Comparison of ENCODE assay signal across 25 cellular contexts in genomic region chr20:58971429-58971828, GRCh38. TPM values are rescaled to one million over a fixed set of nuclear protein-coding genes. Genes with fewer than 3 reads are reported as not detected.
"Had no signal": no experiment of that assay in that cellular context is flagged by ENCODE, and none has a peak within 500 bp of the region (broad histone marks: within the 10 kb centered on the region; RNA-seq: fewer than 3 reads in every experiment).

No MANE protein-coding gene starts in this region.

- H3K27me3 Mint-ChIP-seq: memory B cell; naive thymus-derived CD8-positive, alpha-beta T cell; progenitor cell of endocrine pancreas; stimulated activated memory B cell treated with anti-CD40 and anti-IgM and Interleukin-4, amounts not matched to agents 10 μg/mL and 1 μg/mL and 100 μg/mL, for 72 hours had no signal

- H3K27ac Mint-ChIP-seq: memory B cell; nephron; progenitor cell of endocrine pancreas; stimulated activated memory B cell treated with anti-CD40 and anti-IgM and Interleukin-4, amounts not matched to agents 10 μg/mL and 1 μg/mL and 100 μg/mL, for 72 hours; stimulated activated naive CD8-positive, alpha-beta T cell treated with anti-CD3 and anti-CD28 coated beads, Interleukin-15, amount 100 ng/mL, for 72 hours; type B pancreatic cell had no signal

- H3K4me1 ChIP-seq: left ventricle myocardium inferior, right atrium auricular region, right lobe of liver, tibial nerve, uterus had no signal

- H3K4me2 ChIP-seq: smooth muscle cell had no signal

- H3K4me3 ChIP-seq: left ventricle myocardium inferior, lung, ovary, right atrium auricular region, right lobe of liver, smooth muscle cell, tibial nerve, uterus had no signal

- H3K36me3 Mint-ChIP-seq: memory B cell, type B pancreatic cell had no signal

- H3K9me3 ChIP-seq: ovary had no signal

- DNase-seq: hypothalamus; islet precursor cell; left ventricle myocardium inferior; naive thymus-derived CD8-positive, alpha-beta T cell; occipital lobe; ovary; right lobe of liver; stimulated activated CD4-positive, alpha-beta T cell treated with anti-CD3 and anti-CD28 coated beads, Interleukin-1b, Interleukin-23, amount 100 ng/mL, for 48 hours; stimulated activated CD4-positive, alpha-beta T cell treated with anti-CD3 and anti-CD28 coated beads, Interleukin-2, amount 100 ng/mL, for 48 hours; stimulated activated CD4-positive, alpha-beta T cell treated with anti-CD3 and anti-CD28 coated beads, Interleukin-4, amount 100 ng/mL, for 4 hours; stimulated activated CD8-positive, alpha-beta memory T cell treated with anti-CD3 and anti-CD28 coated beads, Interleukin-4, amount 100 ng/mL, for 48 hours; stimulated activated naive CD4-positive, alpha-beta T cell treated with Interleukin-2 at 50 U/mL for 16 hours; stimulated activated naive CD8-positive, alpha-beta T cell treated with anti-CD3 and anti-CD28 coated beads, Interleukin-15, amount 100 ng/mL, for 72 hours; substantia nigra; uterus had no signal

- H3K27ac ChIP-seq: left ventricle myocardium inferior, ovary, right atrium auricular region, right lobe of liver, tibial nerve, uterus had no signal

- ATAC-seq: naive thymus-derived CD8-positive, alpha-beta T cell; right lobe of liver; stimulated activated memory B cell treated with anti-CD40 and anti-IgM and Interleukin-4, amounts not matched to agents 10 μg/mL and 1 μg/mL and 100 μg/mL, for 72 hours; stimulated activated naive CD8-positive, alpha-beta T cell treated with anti-CD3 and anti-CD28 coated beads, Interleukin-15, amount 100 ng/mL, for 72 hours had no signal

- H3K4me1 Mint-ChIP-seq: nephron; neural crest cell; stimulated activated naive CD8-positive, alpha-beta T cell treated with anti-CD3 and anti-CD28 coated beads, Interleukin-15, amount 100 ng/mL, for 72 hours had no signal

- H3K4me3 Mint-ChIP-seq: memory B cell; naive thymus-derived CD8-positive, alpha-beta T cell; nephron; neural crest cell; stimulated activated memory B cell treated with anti-CD40 and anti-IgM and Interleukin-4, amounts not matched to agents 10 μg/mL and 1 μg/mL and 100 μg/mL, for 72 hours; stimulated activated naive CD8-positive, alpha-beta T cell treated with anti-CD3 and anti-CD28 coated beads, Interleukin-15, amount 100 ng/mL, for 72 hours; type B pancreatic cell had no signal

- H3K27me3 ChIP-seq: ovary, right atrium auricular region, right lobe of liver, tibial nerve, uterus had no signal

- H3K36me3 ChIP-seq: left ventricle myocardium inferior, ovary, right atrium auricular region, right lobe of liver, tibial nerve, uterus had no signal

RNA-seq across cellular contexts. Expression of gene TUBB1, which starts 47.8 kb away (rescaled TPM):
- polyA plus RNA-seq: smooth muscle cell had no signal
